Comparison of ENCODE assay signal across 7 cellular contexts in the genomic region with DNA sequence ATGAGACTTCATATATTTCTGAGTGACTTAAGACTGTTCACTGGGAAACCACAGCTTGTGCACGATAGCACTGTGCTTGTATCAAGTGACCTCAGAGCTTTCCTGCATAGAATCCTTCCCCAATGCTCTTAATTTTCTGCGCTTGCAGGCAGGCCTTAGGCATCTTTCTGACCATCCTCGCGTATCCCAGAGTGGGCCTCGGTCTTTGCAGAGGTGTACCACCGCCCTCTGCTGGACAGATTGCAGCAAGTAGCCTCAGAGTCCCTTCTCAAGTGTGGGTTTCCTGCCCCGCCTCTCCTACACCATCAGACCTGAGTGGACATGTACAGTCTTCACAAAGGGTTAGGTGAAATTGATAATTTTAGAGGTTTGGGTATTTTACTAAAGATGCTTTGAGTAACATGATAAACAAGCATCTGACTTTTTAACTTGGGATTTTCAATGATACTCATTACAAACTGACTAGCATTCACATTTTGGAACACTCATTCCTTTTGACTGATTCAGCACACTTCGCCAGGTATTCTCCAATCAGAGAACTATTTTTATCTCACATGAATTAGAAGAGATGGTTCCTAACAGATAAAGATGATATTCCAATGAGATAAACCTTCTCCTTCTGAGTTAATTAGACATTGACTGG.
DNase-seq lines count a peak whose midpoint lies in the region; ATAC-seq and TF ChIP-seq lines count a peak whose summit lies in the region.

No MANE protein-coding gene starts in this region.

- H3K27me3 ChIP-seq in adrenal gland: no peaks in the 10 kb centered on the region
- no peaks in the 10 kb centered on the region for H3K27me3 ChIP-seq in left ventricle myocardium inferior (ENCODE audit: low read depth)

- ATAC-seq in HG02642 (IDR thresholded peaks at IDR 0.05; ENCODE audit: poor library complexity, unreplicated experiment) (peak; percentile 99), T-cell (replicated peaks in 1 of 4) (peak; percentile 92 to 98 (median 96))

- H3K9me3 ChIP-seq in adrenal gland (replicated peaks in 1 of 3) (no peaks in the 10 kb centered on the region), left ventricle myocardium inferior (replicated peaks) (no peaks in the 10 kb centered on the region)

- no peak for TF ChIP-seq POLR2A in adrenal gland (IDR thresholded peaks at IDR 0.05)

- CTCF ChIA-PET in T-cell (lab: Charles Lee): interaction anchor here (0.6 to 1.4 kb wide), 19 partner anchors 9 to 620 kb away, joined by 3 to 9 read pairs (median 4); no protein-coding TSS in a partner anchor

- WGBS in adrenal gland, 4 donors: 8 to 10% (median 9%) methylated on average over 7 to 8 of the region's 8 CpGs

- no peaks in the 10 kb centered on the region for H3K36me3 ChIP-seq in adrenal gland (replicated peaks in 1 of 2)
- H3K36me3 ChIP-seq in left ventricle myocardium inferior: no peaks in the 10 kb centered on the region

- H3K4me1 ChIP-seq in adrenal gland (replicated peaks in 1 of 2) (no peaks in the 10 kb centered on the region), left ventricle myocardium inferior (peaks cover 4% of the 10 kb centered on the region)

- POLR2A ChIA-PET in T-cell (lab: Charles Lee): no interaction called here

- H3K27ac Mint-ChIP-seq in T-cell: no peak overlapping the region

- H3K9me3 Mint-ChIP-seq in T-cell: no peaks in the 10 kb centered on the region

- H3K27me3 Mint-ChIP-seq in T-cell: no peaks in the 10 kb centered on the region

- no peak overlapping the region for H3K4me3 ChIP-seq in adrenal gland
- no peak overlapping the region for H3K4me3 ChIP-seq in left ventricle myocardium inferior

- DNase-seq in GM13976 (ENCODE audit: low spot score): peak; percentile 55
- peak; percentile 72 for DNase-seq in NCI-H1092 (lab: John Stamatoyannopoulos, UW)
- DNase-seq in T-cell: peak; percentile 30 to 79 (median 66)
- DNase-seq in adrenal gland: peak; percentile 86 to 96 (median 93)
- DNase-seq in left ventricle myocardium inferior: peak; percentile 83
- peak; percentile 81 for DNase-seq in retina

- in situ Hi-C loops in GM13976 (cut with MboI; ENCODE audit: low sequenced_read_pairs, unreplicated experiment): loop anchor here (10.0 to 25.0 kb wide), 2 partner anchors 608 to 1071 kb away; no protein-coding TSS in a partner anchor

- TF ChIP-seq CTCF in GM13976 (IDR thresholded peaks at IDR 0.05; ENCODE audit: borderline replicate concordance, control extremely low read depth, extremely low read depth, insufficient read depth, missing control alignments) (peak; percentile 81), adrenal gland (IDR thresholded peaks at IDR 0.05) (peak; percentile 89 to 95 (median 93)), left ventricle myocardium inferior (IDR thresholded peaks at IDR 0.05; ENCODE audit: borderline replicate concordance) (peak; percentile 97)

- H3K36me3 Mint-ChIP-seq in T-cell: no peaks in the 10 kb centered on the region

- H3K27ac ChIP-seq in adrenal gland (no peak overlapping the region), left ventricle myocardium inferior (replicated peaks) (no peak overlapping the region)

- peaks cover 25 to 32% (median 28%) of the 10 kb centered on the region in 3 donors for H3K4me1 Mint-ChIP-seq in T-cell

- intact Hi-C loops in adrenal gland (cut with DNase I): loop anchor here (5.0 to 10.0 kb wide), 3 partner anchors 416 to 621 kb away; no protein-coding TSS in a partner anchor
- intact Hi-C loops in left ventricle myocardium inferior (cut with micrococcal nuclease): loop anchor here (5.0 kb wide), 1 partner anchor 421 kb away; a partner anchor contains a TSS

- H3K4me3 Mint-ChIP-seq in T-cell: no peak overlapping the region
